1 cellular context compared by ENCODE assay signal in the genomic region with DNA sequence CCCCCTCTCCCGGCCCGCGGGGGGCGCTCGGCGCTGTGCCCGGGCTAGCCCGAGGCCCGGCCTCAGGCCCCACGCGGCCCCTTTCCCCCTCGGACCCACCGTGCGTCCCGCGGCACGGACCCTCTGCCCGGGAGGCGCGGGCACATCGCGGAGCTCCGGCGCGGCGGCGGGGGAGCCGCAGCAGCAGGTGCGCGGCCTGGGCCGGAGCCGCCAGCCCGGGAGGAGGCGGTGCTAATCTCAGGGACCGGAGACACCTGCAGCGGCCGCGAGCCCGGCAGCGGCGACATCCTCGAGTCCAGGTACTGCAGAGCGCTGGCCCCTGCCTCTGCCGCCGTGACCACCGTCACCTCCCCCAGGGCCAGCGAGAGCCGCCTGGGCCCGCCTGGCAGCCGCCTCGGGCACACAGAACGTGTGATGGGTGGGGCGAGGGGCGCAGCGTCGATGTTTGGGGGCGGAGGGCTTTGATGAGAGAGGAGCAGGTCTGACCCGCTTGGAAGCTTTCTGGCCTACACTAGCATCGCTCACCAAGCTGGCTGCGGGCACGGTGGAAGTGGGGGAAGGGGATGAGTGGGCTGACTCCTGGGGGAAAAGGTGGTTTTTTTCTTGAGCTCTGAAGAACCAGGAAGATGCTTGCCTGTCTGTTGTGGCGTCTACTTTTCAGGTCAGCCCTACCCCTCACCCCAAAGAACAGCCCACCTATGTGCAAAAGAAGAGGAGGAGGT.
TF ChIP-seq lines count a peak whose summit lies in the region.

No MANE protein-coding gene starts in this region.

TF ChIP-seq in HepG2, 621 proteins besides CTCF, POLR2A, EP300 and RAD21 (continued from another document and continues in another):
- TF ChIP-seq, protein P1, sequence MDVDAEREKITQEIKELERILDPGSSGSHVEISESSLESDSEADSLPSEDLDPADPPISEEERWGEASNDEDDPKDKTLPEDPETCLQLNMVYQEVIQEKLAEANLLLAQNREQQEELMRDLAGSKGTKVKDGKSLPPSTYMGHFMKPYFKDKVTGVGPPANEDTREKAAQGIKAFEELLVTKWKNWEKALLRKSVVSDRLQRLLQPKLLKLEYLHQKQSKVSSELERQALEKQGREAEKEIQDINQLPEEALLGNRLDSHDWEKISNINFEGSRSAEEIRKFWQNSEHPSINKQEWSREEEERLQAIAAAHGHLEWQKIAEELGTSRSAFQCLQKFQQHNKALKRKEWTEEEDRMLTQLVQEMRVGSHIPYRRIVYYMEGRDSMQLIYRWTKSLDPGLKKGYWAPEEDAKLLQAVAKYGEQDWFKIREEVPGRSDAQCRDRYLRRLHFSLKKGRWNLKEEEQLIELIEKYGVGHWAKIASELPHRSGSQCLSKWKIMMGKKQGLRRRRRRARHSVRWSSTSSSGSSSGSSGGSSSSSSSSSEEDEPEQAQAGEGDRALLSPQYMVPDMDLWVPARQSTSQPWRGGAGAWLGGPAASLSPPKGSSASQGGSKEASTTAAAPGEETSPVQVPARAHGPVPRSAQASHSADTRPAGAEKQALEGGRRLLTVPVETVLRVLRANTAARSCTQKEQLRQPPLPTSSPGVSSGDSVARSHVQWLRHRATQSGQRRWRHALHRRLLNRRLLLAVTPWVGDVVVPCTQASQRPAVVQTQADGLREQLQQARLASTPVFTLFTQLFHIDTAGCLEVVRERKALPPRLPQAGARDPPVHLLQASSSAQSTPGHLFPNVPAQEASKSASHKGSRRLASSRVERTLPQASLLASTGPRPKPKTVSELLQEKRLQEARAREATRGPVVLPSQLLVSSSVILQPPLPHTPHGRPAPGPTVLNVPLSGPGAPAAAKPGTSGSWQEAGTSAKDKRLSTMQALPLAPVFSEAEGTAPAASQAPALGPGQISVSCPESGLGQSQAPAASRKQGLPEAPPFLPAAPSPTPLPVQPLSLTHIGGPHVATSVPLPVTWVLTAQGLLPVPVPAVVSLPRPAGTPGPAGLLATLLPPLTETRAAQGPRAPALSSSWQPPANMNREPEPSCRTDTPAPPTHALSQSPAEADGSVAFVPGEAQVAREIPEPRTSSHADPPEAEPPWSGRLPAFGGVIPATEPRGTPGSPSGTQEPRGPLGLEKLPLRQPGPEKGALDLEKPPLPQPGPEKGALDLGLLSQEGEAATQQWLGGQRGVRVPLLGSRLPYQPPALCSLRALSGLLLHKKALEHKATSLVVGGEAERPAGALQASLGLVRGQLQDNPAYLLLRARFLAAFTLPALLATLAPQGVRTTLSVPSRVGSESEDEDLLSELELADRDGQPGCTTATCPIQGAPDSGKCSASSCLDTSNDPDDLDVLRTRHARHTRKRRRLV (CRISPR knock-in tag; IDR thresholded peaks at IDR 0.05) = no peak
- no peak for TF ChIP-seq MEIS2 (CRISPR knock-in tag; IDR thresholded peaks at IDR 0.05)
- TF ChIP-seq MAFF (IDR thresholded peaks at IDR 0.05; ENCODE audit: low read depth, low read length) = no peak
- no peak for TF ChIP-seq PAWR (CRISPR knock-in tag; IDR thresholded peaks at IDR 0.05; ENCODE audit: borderline replicate concordance)
- no peak for TF ChIP-seq SNRNP70 (IDR thresholded peaks at IDR 0.05; ENCODE audit: low read depth, low read length)
- TF ChIP-seq, protein P2, sequence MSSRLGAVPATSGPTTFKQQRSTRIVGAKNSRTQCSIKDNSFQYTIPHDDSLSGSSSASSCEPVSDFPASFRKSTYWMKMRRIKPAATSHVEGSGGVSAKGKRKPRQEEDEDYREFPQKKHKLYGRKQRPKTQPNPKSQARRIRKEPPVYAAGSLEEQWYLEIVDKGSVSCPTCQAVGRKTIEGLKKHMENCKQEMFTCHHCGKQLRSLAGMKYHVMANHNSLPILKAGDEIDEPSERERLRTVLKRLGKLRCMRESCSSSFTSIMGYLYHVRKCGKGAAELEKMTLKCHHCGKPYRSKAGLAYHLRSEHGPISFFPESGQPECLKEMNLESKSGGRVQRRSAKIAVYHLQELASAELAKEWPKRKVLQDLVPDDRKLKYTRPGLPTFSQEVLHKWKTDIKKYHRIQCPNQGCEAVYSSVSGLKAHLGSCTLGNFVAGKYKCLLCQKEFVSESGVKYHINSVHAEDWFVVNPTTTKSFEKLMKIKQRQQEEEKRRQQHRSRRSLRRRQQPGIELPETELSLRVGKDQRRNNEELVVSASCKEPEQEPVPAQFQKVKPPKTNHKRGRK (CRISPR knock-in tag; IDR thresholded peaks at IDR 0.05) = no peak
- TF ChIP-seq, protein P3, sequence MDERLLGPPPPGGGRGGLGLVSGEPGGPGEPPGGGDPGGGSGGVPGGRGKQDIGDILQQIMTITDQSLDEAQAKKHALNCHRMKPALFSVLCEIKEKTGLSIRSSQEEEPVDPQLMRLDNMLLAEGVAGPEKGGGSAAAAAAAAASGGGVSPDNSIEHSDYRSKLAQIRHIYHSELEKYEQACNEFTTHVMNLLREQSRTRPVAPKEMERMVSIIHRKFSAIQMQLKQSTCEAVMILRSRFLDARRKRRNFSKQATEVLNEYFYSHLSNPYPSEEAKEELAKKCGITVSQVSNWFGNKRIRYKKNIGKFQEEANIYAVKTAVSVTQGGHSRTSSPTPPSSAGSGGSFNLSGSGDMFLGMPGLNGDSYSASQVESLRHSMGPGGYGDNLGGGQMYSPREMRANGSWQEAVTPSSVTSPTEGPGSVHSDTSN (CRISPR knock-in tag; IDR thresholded peaks at IDR 0.05) = no peak
- TF ChIP-seq, protein P4, sequence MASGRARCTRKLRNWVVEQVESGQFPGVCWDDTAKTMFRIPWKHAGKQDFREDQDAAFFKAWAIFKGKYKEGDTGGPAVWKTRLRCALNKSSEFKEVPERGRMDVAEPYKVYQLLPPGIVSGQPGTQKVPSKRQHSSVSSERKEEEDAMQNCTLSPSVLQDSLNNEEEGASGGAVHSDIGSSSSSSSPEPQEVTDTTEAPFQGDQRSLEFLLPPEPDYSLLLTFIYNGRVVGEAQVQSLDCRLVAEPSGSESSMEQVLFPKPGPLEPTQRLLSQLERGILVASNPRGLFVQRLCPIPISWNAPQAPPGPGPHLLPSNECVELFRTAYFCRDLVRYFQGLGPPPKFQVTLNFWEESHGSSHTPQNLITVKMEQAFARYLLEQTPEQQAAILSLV (CRISPR knock-in tag; IDR thresholded peaks at IDR 0.05; ENCODE audit: borderline replicate concordance) = peak; percentile 29; the same call in 1 of the 2 replicates
- TF ChIP-seq, protein P5, sequence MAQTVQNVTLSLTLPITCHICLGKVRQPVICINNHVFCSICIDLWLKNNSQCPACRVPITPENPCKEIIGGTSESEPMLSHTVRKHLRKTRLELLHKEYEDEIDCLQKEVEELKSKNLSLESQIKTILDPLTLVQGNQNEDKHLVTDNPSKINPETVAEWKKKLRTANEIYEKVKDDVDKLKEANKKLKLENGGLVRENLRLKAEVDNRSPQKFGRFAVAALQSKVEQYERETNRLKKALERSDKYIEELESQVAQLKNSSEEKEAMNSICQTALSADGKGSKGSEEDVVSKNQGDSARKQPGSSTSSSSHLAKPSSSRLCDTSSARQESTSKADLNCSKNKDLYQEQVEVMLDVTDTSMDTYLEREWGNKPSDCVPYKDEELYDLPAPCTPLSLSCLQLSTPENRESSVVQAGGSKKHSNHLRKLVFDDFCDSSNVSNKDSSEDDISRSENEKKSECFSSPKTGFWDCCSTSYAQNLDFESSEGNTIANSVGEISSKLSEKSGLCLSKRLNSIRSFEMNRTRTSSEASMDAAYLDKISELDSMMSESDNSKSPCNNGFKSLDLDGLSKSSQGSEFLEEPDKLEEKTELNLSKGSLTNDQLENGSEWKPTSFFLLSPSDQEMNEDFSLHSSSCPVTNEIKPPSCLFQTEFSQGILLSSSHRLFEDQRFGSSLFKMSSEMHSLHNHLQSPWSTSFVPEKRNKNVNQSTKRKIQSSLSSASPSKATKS (CRISPR knock-in tag; IDR thresholded peaks at IDR 0.05) = no peak
- TF ChIP-seq, protein P6, sequence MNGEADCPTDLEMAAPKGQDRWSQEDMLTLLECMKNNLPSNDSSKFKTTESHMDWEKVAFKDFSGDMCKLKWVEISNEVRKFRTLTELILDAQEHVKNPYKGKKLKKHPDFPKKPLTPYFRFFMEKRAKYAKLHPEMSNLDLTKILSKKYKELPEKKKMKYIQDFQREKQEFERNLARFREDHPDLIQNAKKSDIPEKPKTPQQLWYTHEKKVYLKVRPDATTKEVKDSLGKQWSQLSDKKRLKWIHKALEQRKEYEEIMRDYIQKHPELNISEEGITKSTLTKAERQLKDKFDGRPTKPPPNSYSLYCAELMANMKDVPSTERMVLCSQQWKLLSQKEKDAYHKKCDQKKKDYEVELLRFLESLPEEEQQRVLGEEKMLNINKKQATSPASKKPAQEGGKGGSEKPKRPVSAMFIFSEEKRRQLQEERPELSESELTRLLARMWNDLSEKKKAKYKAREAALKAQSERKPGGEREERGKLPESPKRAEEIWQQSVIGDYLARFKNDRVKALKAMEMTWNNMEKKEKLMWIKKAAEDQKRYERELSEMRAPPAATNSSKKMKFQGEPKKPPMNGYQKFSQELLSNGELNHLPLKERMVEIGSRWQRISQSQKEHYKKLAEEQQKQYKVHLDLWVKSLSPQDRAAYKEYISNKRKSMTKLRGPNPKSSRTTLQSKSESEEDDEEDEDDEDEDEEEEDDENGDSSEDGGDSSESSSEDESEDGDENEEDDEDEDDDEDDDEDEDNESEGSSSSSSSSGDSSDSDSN (CRISPR knock-in tag; IDR thresholded peaks at IDR 0.05) = peak; percentile 14; the same call in 1 of the 2 replicates
- TF ChIP-seq SMC3 (IDR thresholded peaks at IDR 0.05; ENCODE audit: low read length) = no peak
- no peak for TF ChIP-seq LCORL (IDR thresholded peaks at IDR 0.05)
- TF ChIP-seq LCORL (CRISPR knock-in tag; IDR thresholded peaks at IDR 0.05) = 0 out of 2 replicates have a peak, but pooled peaks have one; percentile 49
- no peak for TF ChIP-seq ZKSCAN5 (CRISPR knock-in tag; IDR thresholded peaks at IDR 0.05)
- TF ChIP-seq, protein P7, sequence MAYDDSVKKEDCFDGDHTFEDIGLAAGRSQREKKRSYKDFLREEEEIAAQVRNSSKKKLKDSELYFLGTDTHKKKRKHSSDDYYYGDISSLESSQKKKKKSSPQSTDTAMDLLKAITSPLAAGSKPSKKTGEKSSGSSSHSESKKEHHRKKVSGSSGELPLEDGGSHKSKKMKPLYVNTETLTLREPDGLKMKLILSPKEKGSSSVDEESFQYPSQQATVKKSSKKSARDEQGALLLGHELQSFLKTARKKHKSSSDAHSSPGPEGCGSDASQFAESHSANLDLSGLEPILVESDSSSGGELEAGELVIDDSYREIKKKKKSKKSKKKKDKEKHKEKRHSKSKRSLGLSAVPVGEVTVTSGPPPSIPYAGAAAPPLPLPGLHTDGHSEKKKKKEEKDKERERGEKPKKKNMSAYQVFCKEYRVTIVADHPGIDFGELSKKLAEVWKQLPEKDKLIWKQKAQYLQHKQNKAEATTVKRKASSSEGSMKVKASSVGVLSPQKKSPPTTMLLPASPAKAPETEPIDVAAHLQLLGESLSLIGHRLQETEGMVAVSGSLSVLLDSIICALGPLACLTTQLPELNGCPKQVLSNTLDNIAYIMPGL (CRISPR knock-in tag; IDR thresholded peaks at IDR 0.05; ENCODE audit: borderline replicate concordance in 1 of 2, low read depth in 1 of 2) = no peak
- 0 out of 2 replicates have a peak, but pooled peaks have one; percentile 43 for TF ChIP-seq SRY (CRISPR knock-in tag; IDR thresholded peaks at IDR 0.05)
- TF ChIP-seq, protein P8, sequence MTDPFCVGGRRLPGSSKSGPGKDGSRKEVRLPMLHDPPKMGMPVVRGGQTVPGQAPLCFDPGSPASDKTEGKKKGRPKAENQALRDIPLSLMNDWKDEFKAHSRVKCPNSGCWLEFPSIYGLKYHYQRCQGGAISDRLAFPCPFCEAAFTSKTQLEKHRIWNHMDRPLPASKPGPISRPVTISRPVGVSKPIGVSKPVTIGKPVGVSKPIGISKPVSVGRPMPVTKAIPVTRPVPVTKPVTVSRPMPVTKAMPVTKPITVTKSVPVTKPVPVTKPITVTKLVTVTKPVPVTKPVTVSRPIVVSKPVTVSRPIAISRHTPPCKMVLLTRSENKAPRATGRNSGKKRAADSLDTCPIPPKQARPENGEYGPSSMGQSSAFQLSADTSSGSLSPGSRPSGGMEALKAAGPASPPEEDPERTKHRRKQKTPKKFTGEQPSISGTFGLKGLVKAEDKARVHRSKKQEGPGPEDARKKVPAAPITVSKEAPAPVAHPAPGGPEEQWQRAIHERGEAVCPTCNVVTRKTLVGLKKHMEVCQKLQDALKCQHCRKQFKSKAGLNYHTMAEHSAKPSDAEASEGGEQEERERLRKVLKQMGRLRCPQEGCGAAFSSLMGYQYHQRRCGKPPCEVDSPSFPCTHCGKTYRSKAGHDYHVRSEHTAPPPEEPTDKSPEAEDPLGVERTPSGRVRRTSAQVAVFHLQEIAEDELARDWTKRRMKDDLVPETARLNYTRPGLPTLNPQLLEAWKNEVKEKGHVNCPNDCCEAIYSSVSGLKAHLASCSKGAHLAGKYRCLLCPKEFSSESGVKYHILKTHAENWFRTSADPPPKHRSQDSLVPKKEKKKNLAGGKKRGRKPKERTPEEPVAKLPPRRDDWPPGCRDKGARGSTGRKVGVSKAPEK (CRISPR knock-in tag; IDR thresholded peaks at IDR 0.05; ENCODE audit: borderline replicate concordance) = no peak
- no peak for TF ChIP-seq CBX2 (IDR thresholded peaks at IDR 0.05; ENCODE audit: low read depth, low read length)
- no peak for TF ChIP-seq CBX2 (CRISPR knock-in tag; IDR thresholded peaks at IDR 0.05; ENCODE audit: low read depth)
- no peak for TF ChIP-seq MBNL3 (CRISPR knock-in tag; conservative IDR thresholded peaks at IDR 0.05)
- no peak for TF ChIP-seq FLYWCH1 (CRISPR knock-in tag; IDR thresholded peaks at IDR 0.05)
- TF ChIP-seq, protein P9, sequence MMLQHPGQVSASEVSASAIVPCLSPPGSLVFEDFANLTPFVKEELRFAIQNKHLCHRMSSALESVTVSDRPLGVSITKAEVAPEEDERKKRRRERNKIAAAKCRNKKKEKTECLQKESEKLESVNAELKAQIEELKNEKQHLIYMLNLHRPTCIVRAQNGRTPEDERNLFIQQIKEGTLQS (CRISPR knock-in tag; IDR thresholded peaks at IDR 0.05) = no peak
- TF ChIP-seq ZNF12 (CRISPR knock-in tag; IDR thresholded peaks at IDR 0.05) = no peak
- TF ChIP-seq ATF7-NPFF (CRISPR knock-in tag; IDR thresholded peaks at IDR 0.05; ENCODE audit: low read depth) = peak; percentile 44; the same call in 1 of the 2 replicates
- no peak for TF ChIP-seq ZKSCAN8 (CRISPR knock-in tag; IDR thresholded peaks at IDR 0.05; ENCODE audit: borderline replicate concordance)
- no peak for TF ChIP-seq SIX4 (CRISPR knock-in tag; IDR thresholded peaks at IDR 0.05)
- no peak for TF ChIP-seq NR2F2 (IDR thresholded peaks at IDR 0.05; ENCODE audit: borderline replicate concordance, low read depth)
- no peak for TF ChIP-seq ZFP37 (CRISPR knock-in tag; IDR thresholded peaks at IDR 0.05; ENCODE audit: borderline replicate concordance)
- TF ChIP-seq ZNF619 (CRISPR knock-in tag; IDR thresholded peaks at IDR 0.05) = no peak
- TF ChIP-seq, protein P10, sequence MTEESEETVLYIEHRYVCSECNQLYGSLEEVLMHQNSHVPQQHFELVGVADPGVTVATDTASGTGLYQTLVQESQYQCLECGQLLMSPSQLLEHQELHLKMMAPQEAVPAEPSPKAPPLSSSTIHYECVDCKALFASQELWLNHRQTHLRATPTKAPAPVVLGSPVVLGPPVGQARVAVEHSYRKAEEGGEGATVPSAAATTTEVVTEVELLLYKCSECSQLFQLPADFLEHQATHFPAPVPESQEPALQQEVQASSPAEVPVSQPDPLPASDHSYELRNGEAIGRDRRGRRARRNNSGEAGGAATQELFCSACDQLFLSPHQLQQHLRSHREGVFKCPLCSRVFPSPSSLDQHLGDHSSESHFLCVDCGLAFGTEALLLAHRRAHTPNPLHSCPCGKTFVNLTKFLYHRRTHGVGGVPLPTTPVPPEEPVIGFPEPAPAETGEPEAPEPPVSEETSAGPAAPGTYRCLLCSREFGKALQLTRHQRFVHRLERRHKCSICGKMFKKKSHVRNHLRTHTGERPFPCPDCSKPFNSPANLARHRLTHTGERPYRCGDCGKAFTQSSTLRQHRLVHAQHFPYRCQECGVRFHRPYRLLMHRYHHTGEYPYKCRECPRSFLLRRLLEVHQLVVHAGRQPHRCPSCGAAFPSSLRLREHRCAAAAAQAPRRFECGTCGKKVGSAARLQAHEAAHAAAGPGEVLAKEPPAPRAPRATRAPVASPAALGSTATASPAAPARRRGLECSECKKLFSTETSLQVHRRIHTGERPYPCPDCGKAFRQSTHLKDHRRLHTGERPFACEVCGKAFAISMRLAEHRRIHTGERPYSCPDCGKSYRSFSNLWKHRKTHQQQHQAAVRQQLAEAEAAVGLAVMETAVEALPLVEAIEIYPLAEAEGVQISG (CRISPR knock-in tag; IDR thresholded peaks at IDR 0.05) = peak; percentile 29
- peak; percentile 59; the same call in 1 of the 2 replicates for TF ChIP-seq SPEN (CRISPR knock-in tag; IDR thresholded peaks at IDR 0.05; ENCODE audit: low read depth)
